1 cellular context compared by ENCODE assay signal in genomic region chr11:912266-912665, GRCh38.
TF ChIP-seq lines count a peak whose summit lies in the region.

No MANE protein-coding gene starts in this region.

TF ChIP-seq in WTC11, 78 proteins besides CTCF, POLR2A, EP300 and RAD21 (continued from another document):
- no peak for TF ChIP-seq AR (CRISPR knock-in tag; IDR thresholded peaks at IDR 0.05)
- TF ChIP-seq NR2C2 (CRISPR knock-in tag; IDR thresholded peaks at IDR 0.05): no peak
- TF ChIP-seq EMX1 (CRISPR knock-in tag; IDR thresholded peaks at IDR 0.05): no peak
- TF ChIP-seq RORB (CRISPR knock-in tag; IDR thresholded peaks at IDR 0.05): no peak
- no peak for TF ChIP-seq ATF2 (CRISPR knock-in tag; IDR thresholded peaks at IDR 0.05; ENCODE audit: borderline replicate concordance, low read depth)
- no peak for TF ChIP-seq IRF1 (CRISPR knock-in tag; IDR thresholded peaks at IDR 0.05)
- no peak for TF ChIP-seq STAT6 (CRISPR knock-in tag; conservative IDR thresholded peaks at IDR 0.05; ENCODE audit: low read depth)
- no peak for TF ChIP-seq ZSCAN18 (CRISPR knock-in tag; IDR thresholded peaks at IDR 0.05)
- TF ChIP-seq MYBL2 (CRISPR knock-in tag; IDR thresholded peaks at IDR 0.05): no peak
- TF ChIP-seq ELF4 (CRISPR knock-in tag; IDR thresholded peaks at IDR 0.05; ENCODE audit: low read depth): no peak
- no peak for TF ChIP-seq JAZF1 (CRISPR knock-in tag; IDR thresholded peaks at IDR 0.05)
- TF ChIP-seq ZNF423 (CRISPR knock-in tag; IDR thresholded peaks at IDR 0.05): no peak
- no peak for TF ChIP-seq FOXK1 (CRISPR knock-in tag; IDR thresholded peaks at IDR 0.05)
